Comparison of ENCODE assay signal across 19 cellular contexts in the genomic region with DNA sequence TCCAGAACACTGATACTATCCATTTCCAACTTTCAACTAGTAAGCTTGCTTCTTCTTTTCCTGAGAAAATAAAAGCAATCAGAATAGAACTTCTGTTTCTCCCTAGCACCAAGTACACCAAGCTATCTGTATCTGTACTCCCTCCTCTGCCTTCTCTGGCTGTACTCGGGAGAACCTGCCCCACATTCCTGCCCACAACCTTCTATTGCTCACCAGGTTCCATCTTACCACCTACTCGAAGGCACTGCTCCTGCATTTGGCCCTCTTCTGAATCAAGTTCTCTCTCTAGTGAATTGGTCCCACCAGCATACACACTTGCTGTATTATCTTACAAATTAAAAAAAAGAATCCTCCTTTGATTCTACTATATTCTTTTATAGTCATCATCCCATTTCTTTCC.
A peak's percentile ranks its signal among the peaks of the same experiment; 100 is the strongest.
DNase-seq lines count a peak whose midpoint lies in the region; ATAC-seq and TF ChIP-seq lines count a peak whose summit lies in the region.
"Had no signal": no experiment of that assay in that cellular context is flagged by ENCODE, and none has a peak within 500 bp of the region (broad histone marks: within the 10 kb centered on the region; RNA-seq: fewer than 3 reads in every experiment).

No MANE protein-coding gene starts in this region.

- POLR2A ChIA-PET in IMR-90 (lab: Charles Lee; ENCODE audit: unreplicated experiment): no interaction called here

- no peak overlapping the region for H3K23ac ChIP-seq in IMR-90 (ENCODE audit: low read depth, low read length)

- H3K36me3 ChIP-seq in IMR-90 (ENCODE audit: control insufficient read depth, insufficient read depth, low read length): no peaks in the 10 kb centered on the region
- no peaks in the 10 kb centered on the region for H3K36me3 ChIP-seq in upper lobe of right lung
- H3K36me3 ChIP-seq: BLaER1 treated with 17β-estradiol and CSF1 and Interleukin-3, amounts not matched to agents 10 nM and 100 nM had no signal

- no peak overlapping the region for H2AFZ ChIP-seq in IMR-90 (replicated peaks; ENCODE audit: low read length, poor library complexity)

- no peak overlapping the region for H3K4me3 ChIP-seq in IMR-90 (ENCODE audit: insufficient read depth, low read depth, low read length)
- no peak overlapping the region for H3K4me3 ChIP-seq in upper lobe of right lung
- H3K4me3 ChIP-seq: A549; BLaER1 treated with 17β-estradiol and CSF1 and Interleukin-3, amounts not matched to agents 10 nM and 100 nM had no signal

- 83% methylated on average over 1 of the region's 2 CpGs; no CpG with 5 or more reads in 1 of the 2 experiments for WGBS in IMR-90 (ENCODE audit: extremely low coverage in 2 of 2, insufficient read length in 1 of 2), 2 experiments

- H3K27ac ChIP-seq in IMR-90 (ENCODE audit: insufficient read depth, low read length) (no peak overlapping the region), upper lobe of right lung (no peak overlapping the region)
- H3K27ac ChIP-seq: 22Rv1; A549; BLaER1 treated with 17β-estradiol and CSF1 and Interleukin-3, amounts not matched to agents 10 nM and 100 nM; C4-2B had no signal

- ATAC-seq in IMR-90 (ENCODE audit: low read depth): no peak
- ATAC-seq in upper lobe of right lung: no peak
- ATAC-seq: A549; CD8-positive, alpha-beta T cell had no signal

- in situ Hi-C loops in IMR-90 (cut with MboI; ENCODE audit: low sequenced_read_pairs): no loop called here

- TF ChIP-seq RAD21 in IMR-90 (IDR thresholded peaks at IDR 0.05; ENCODE audit: low read length): no peak

- no peaks in the 10 kb centered on the region for H4K20me1 ChIP-seq in IMR-90 (ENCODE audit: insufficient read depth, low read length)
- H4K20me1 ChIP-seq: BLaER1 treated with 17β-estradiol and CSF1 and Interleukin-3, amounts not matched to agents 10 nM and 100 nM had no signal

- H3K36me3 Mint-ChIP-seq in type B pancreatic cell: no peaks in the 10 kb centered on the region
- H3K36me3 Mint-ChIP-seq: CD8-positive, alpha-beta T cell had no signal

- no peak overlapping the region for H3K56ac ChIP-seq in IMR-90 (ENCODE audit: extremely low read depth, insufficient read depth, low read length)

- no peak overlapping the region for H3K4me2 ChIP-seq in IMR-90 (ENCODE audit: low read depth, low read length)
- H3K4me2 ChIP-seq: A549 had no signal

- H3K9me3 ChIP-seq in IMR-90 (ENCODE audit: control insufficient read depth, insufficient read depth, low read length) (no peaks in the 10 kb centered on the region), upper lobe of right lung (no peaks in the 10 kb centered on the region)
- H3K9me3 ChIP-seq: A549; BLaER1 treated with 17β-estradiol and CSF1 and Interleukin-3, amounts not matched to agents 10 nM and 100 nM had no signal

- intact Hi-C loops in IMR-90 (cut with micrococcal nuclease): no loop called here
- intact Hi-C loops in head of caudate nucleus (cut with DNase I): no loop called here
- intact Hi-C loops in upper lobe of right lung (cut with DNase I): no loop called here

- H4K5ac ChIP-seq in IMR-90 (ENCODE audit: low read depth, low read length): no peak overlapping the region

- 0 out of 2 replicates have a peak overlapping the region, but pooled peaks have one; percentile 28 for H3K14ac ChIP-seq in IMR-90 (replicated peaks; ENCODE audit: low read depth, low read length)

- H3K18ac ChIP-seq in IMR-90 (ENCODE audit: low read depth, low read length): no peak overlapping the region

- no peak overlapping the region for H2BK5ac ChIP-seq in IMR-90 (ENCODE audit: low read depth, low read length, poor library complexity, severe bottlenecking)

- H2BK15ac ChIP-seq in IMR-90 (ENCODE audit: low read depth, low read length): peak overlapping the region; percentile 42; the same call in 1 of the 3 replicates

- DNase-seq in IMR-90: no peak
- DNase-seq in head of caudate nucleus: peak in 35 of 42 donors; percentile 4 to 74 (median 28)
- peak; percentile 27 for DNase-seq in putamen (ENCODE audit: low spot score)
- no peak for DNase-seq in type B pancreatic cell (ENCODE audit: extremely low spot score, unreplicated experiment)
- no peak for DNase-seq in HPDE6-E6E7 (ENCODE audit: extremely low spot score)
- no peak for DNase-seq in upper lobe of right lung
- DNase-seq in stimulated activated CD4-positive, alpha-beta T cell treated with anti-CD3 and anti-CD28 coated beads, Interleukin-15, amount 100 ng/mL, for 24 hours: no peak
- DNase-seq: AML-193; Caco-2; Calu3; CD4-positive, alpha-beta T cell; CD8-positive, alpha-beta T cell; DMS79 treated with DMSO at 0.1 percent for 48 hours; GF-D8 had no signal

- H3K9me1 ChIP-seq in IMR-90 (ENCODE audit: insufficient read depth, low read length): peaks cover 4% of the 10 kb centered on the region; the same call in 1 of the 2 replicates

- peaks cover 19% of the 10 kb centered on the region for H3K9me3 Mint-ChIP-seq in type B pancreatic cell
- H3K9me3 Mint-ChIP-seq: CD4-positive, alpha-beta T cell; CD8-positive, alpha-beta T cell had no signal

- dilution Hi-C loops in IMR-90 (cut with HindIII; ENCODE audit: low sequenced_read_pairs, unreplicated experiment): no loop called here

- peak overlapping the region; percentile 28; the same call in 1 of the 2 replicates for H2BK20ac ChIP-seq in IMR-90 (ENCODE audit: low read depth, low read length)

- no peak overlapping the region for H2AK9ac ChIP-seq in IMR-90 (replicated peaks; ENCODE audit: low read depth, low read length, poor library complexity)

- peak overlapping the region; percentile 35; the same call in 1 of the 2 replicates for H2AK5ac ChIP-seq in IMR-90 (ENCODE audit: low read depth, low read length)

- H4K8ac ChIP-seq in IMR-90 (ENCODE audit: low read depth in 2 of 2, low read length in 2 of 2): no peak overlapping the region

- H4K91ac ChIP-seq in IMR-90 (ENCODE audit: insufficient read depth, low read depth, low read length): no peak overlapping the region

- no peaks in the 10 kb centered on the region for H3K27me3 ChIP-seq in IMR-90 (ENCODE audit: control insufficient read depth, insufficient read depth, low read length)
- no peaks in the 10 kb centered on the region for H3K27me3 ChIP-seq in upper lobe of right lung
- H3K27me3 ChIP-seq: BLaER1 treated with 17β-estradiol and CSF1 and Interleukin-3, amounts not matched to agents 10 nM and 100 nM had no signal

- peak overlapping the region; percentile 54 for H3K27ac Mint-ChIP-seq in type B pancreatic cell
- H3K27ac Mint-ChIP-seq: B cell; CD4-positive, alpha-beta T cell; CD8-positive, alpha-beta T cell had no signal

- H3K4me3 Mint-ChIP-seq in type B pancreatic cell: peak overlapping the region; percentile 45
- H3K4me3 Mint-ChIP-seq: B cell; CD4-positive, alpha-beta T cell; CD8-positive, alpha-beta T cell had no signal

- H3K79me1 ChIP-seq in IMR-90 (ENCODE audit: low read depth in 1 of 2, low read length in 2 of 2): peaks cover 0 to 7% of the 10 kb centered on the region in 2 experiments; a peak in 1 of 4 replicates

- H3K4ac ChIP-seq in IMR-90 (ENCODE audit: low read depth, low read length): no peak overlapping the region; the same call in 1 of the 2 replicates

- peaks cover 11% of the 10 kb centered on the region for H3K4me1 Mint-ChIP-seq in type B pancreatic cell (ENCODE audit: unreplicated experiment)
- H3K4me1 Mint-ChIP-seq: B cell had no signal

- H3K4me1 ChIP-seq in IMR-90 (ENCODE audit: control insufficient read depth, insufficient read depth, low read length): peaks cover 9% of the 10 kb centered on the region; the same call in 1 of the 2 replicates
- H3K4me1 ChIP-seq in upper lobe of right lung: no peaks in the 10 kb centered on the region
- H3K4me1 ChIP-seq: A549 had no signal

- CTCF ChIA-PET in IMR-90 (lab: Yijun Ruan, JAX): no interaction called here

- TF ChIP-seq POLR2A in IMR-90 (IDR thresholded peaks at IDR 0.05; ENCODE audit: low read depth, low read length): no peak

- no peak overlapping the region for H3K9ac ChIP-seq in IMR-90 (ENCODE audit: low read depth, low read length)
- H3K9ac ChIP-seq: BLaER1 treated with 17β-estradiol and CSF1 and Interleukin-3, amounts not matched to agents 10 nM and 100 nM had no signal

- no TSS peak for BruUV-seq in IMR-90 (replicated peaks; lab: Mats Ljungman, UMichigan)

- TF ChIP-seq CTCF in IMR-90 (conservative IDR thresholded peaks at IDR 0.05; ENCODE audit: low read depth, low read length): no peak
- no peak for TF ChIP-seq CTCF in type B pancreatic cell (conservative IDR thresholded peaks at IDR 0.05)
- no peak for TF ChIP-seq CTCF in upper lobe of right lung (IDR thresholded peaks at IDR 0.05)

- no peaks in the 10 kb centered on the region for H3K27me3 Mint-ChIP-seq in type B pancreatic cell
- H3K27me3 Mint-ChIP-seq: B cell; CD4-positive, alpha-beta T cell had no signal

- no peak overlapping the region for H2BK120ac ChIP-seq in IMR-90 (ENCODE audit: low read depth, low read length)

TF ChIP-seq in IMR-90, 13 proteins besides CTCF, POLR2A, EP300 and RAD21 (continues in another document):
- TF ChIP-seq RFX5 (IDR thresholded peaks at IDR 0.05; ENCODE audit: low read depth, low read length) (no peak), USF2 (IDR thresholded peaks at IDR 0.05; ENCODE audit: low read depth, low read length) (no peak), NFE2L2 (IDR thresholded peaks at IDR 0.05; ENCODE audit: low read depth, low read length) (no peak), CEBPB (IDR thresholded peaks at IDR 0.05; ENCODE audit: low read depth, low read length) (no peak), CHD1 (IDR thresholded peaks at IDR 0.05; ENCODE audit: low read depth, low read length) (no peak), BHLHE40 (IDR thresholded peaks at IDR 0.05; ENCODE audit: low read depth, low read length) (no peak), SMC3 (IDR thresholded peaks at IDR 0.05; ENCODE audit: low read depth, low read length) (no peak), FOS (IDR thresholded peaks at IDR 0.05; ENCODE audit: low read depth, low read length) (no peak), MXI1 (IDR thresholded peaks at IDR 0.05; ENCODE audit: borderline replicate concordance, low read depth, low read length) (no peak)
- TF ChIP-seq, protein P1, sequence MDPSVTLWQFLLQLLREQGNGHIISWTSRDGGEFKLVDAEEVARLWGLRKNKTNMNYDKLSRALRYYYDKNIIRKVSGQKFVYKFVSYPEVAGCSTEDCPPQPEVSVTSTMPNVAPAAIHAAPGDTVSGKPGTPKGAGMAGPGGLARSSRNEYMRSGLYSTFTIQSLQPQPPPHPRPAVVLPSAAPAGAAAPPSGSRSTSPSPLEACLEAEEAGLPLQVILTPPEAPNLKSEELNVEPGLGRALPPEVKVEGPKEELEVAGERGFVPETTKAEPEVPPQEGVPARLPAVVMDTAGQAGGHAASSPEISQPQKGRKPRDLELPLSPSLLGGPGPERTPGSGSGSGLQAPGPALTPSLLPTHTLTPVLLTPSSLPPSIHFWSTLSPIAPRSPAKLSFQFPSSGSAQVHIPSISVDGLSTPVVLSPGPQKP (IDR thresholded peaks at IDR 0.05; ENCODE audit: borderline replicate concordance, low read depth, low read length): no peak

Comparison
In these comparisons a context has a peak if more than half of its experiments do, and no peak if none do; other contexts are left out.
1. DNase-seq: peak in head of caudate nucleus (35 of 42) and putamen (single experiment); none in IMR-90 (single experiment), type B pancreatic cell (single experiment), HPDE6-E6E7 (single experiment), upper lobe of right lung (single experiment) and stimulated activated CD4-positive, alpha-beta T cell treated with anti-CD3 and anti-CD28 coated beads, Interleukin-15, amount 100 ng/mL, for 24 hours (single experiment).